In genomic region chr17:6325741-6326140, GRCh38 we compare ENCODE assay signal across 16 cellular contexts.
"Had no signal": no experiment of that assay in that cellular context is flagged by ENCODE, and none has a peak within 500 bp of the region (broad histone marks: within the 10 kb centered on the region; RNA-seq: fewer than 3 reads in every experiment).

No MANE protein-coding gene starts in this region.

- H3K27me3 ChIP-seq: foreskin keratinocyte, testis, tibial nerve had no signal

- H3K27ac ChIP-seq: foreskin keratinocyte, testis, tibial nerve had no signal

- H3K9me3 ChIP-seq: breast epithelium, left lung, testis had no signal

- H3K4me3 ChIP-seq: breast epithelium, left lung, smooth muscle cell, testis, tibial nerve had no signal

- DNase-seq: central memory CD4-positive, alpha-beta T cell; effector memory CD8-positive, alpha-beta T cell; erythroblast; foreskin keratinocyte; islet precursor cell; left lung; mammary epithelial cell; natural killer cell; posterior cingulate gyrus; stimulated activated CD4-positive, alpha-beta T cell treated with anti-CD3 and anti-CD28 coated beads, Interleukin-4, amount 100 ng/mL, for 1 hour; stimulated activated CD8-positive, alpha-beta memory T cell treated with anti-CD3 and anti-CD28 coated beads, Interleukin-4, amount 100 ng/mL, for 48 hours; testis had no signal

- H3K4me1 ChIP-seq: breast epithelium, foreskin keratinocyte, left lung, testis, tibial nerve had no signal

- ATAC-seq: effector memory CD8-positive, alpha-beta T cell; foreskin keratinocyte; left lung; stimulated activated effector memory CD8-positive, alpha-beta T cell treated with anti-CD3 and anti-CD28 coated beads, Interleukin-12 subunit alpha, Interleukin-12 subunit beta, amount 100 ng/mL, for 72 hours had no signal

- H3K36me3 ChIP-seq: breast epithelium, left lung, tibial nerve had no signal
